ENCODE assay signal across 10 cellular contexts in the genomic region with DNA sequence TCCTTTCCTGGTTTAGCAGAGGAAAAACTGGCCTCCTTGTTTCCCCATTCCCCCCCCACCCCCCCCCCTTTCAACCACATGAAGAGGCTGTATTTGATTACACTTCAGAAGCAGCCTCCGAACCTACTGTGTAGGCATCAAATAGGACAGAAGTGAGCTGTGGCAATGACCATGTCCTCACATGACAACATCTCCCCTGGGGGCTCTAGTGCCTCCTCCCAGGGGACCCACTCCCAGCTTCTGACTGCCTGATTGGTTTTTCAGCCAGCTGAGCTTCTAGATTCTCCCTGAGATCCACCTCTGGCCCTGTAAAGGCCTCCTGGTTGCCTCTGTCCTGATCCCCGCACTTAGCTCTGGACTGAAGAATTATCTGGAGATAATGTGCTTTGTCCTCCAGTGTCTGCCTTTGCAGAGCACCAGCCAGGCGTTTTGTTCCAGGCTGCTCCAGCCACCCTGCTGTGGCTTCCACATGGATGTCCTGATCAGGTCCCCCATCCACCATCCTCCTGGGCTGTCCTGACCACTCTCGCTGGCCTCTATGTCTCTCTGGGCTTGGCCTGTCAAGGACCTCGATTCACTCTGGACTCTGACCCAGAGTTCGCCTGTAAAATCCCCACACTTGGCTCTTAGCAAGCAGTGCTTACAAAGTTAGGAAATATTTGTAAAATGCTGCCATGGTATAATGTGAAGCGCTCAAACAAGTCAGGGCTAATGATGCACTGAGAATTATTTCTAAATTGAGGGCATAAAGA. TPM values are rescaled to one million over a fixed set of nuclear protein-coding genes. Genes with fewer than 3 reads are reported as not detected.
A peak's percentile ranks its signal among the peaks of the same experiment; 100 is the strongest.
DNase-seq lines count a peak whose midpoint lies in the region; ATAC-seq and TF ChIP-seq lines count a peak whose summit lies in the region.
"Had no signal": no experiment of that assay in that cellular context is flagged by ENCODE, and none has a peak within 500 bp of the region (broad histone marks: within the 10 kb centered on the region; RNA-seq: fewer than 3 reads in every experiment).

No MANE protein-coding gene starts in this region.

- H3K9me3 ChIP-seq in gastroesophageal sphincter (no peaks in the 10 kb centered on the region), gastrocnemius medialis (no peaks in the 10 kb centered on the region)

- H3K27me3 ChIP-seq in gastroesophageal sphincter = no peaks in the 10 kb centered on the region
- no peaks in the 10 kb centered on the region for H3K27me3 ChIP-seq in gastrocnemius medialis
- H3K27me3 ChIP-seq: cardiac muscle cell had no signal

- no peak for ATAC-seq in gastroesophageal sphincter
- no peak for ATAC-seq in gastrocnemius medialis
- ATAC-seq in HG03135 (IDR thresholded peaks at IDR 0.05; ENCODE audit: unreplicated experiment) = no peak

- DNase-seq in NCI-H2107 treated with DMSO at 0.1 percent for 48 hours (lab: John Stamatoyannopoulos, UW; ENCODE audit: unreplicated experiment) = peak; percentile 10
- DNase-seq in NCI-H2107 (lab: John Stamatoyannopoulos, UW) = no peak
- peak; percentile 31 for DNase-seq in LHCN-M2 (ENCODE audit: low read depth)
- no peak for DNase-seq in gastrocnemius medialis
- DNase-seq in NOMO-1 treated with dmso at 0.1 percent for 144 hours (lab: John Stamatoyannopoulos, UW; ENCODE audit: unreplicated experiment) = no peak
- DNase-seq in NCI-H1105 (lab: John Stamatoyannopoulos, UW) = no peak
- DNase-seq: ACHN had no signal

- intact Hi-C loops in gastrocnemius medialis (cut with DNase I; ENCODE audit: low total_unique reads) = no loop called here

- H3K27ac ChIP-seq in gastroesophageal sphincter (peak overlapping the region in 3 of 4 donors; percentile 36 to 69 (median 65)), gastrocnemius medialis (peak overlapping the region; percentile 46 to 64 (median 54))
- H3K27ac ChIP-seq: cardiac muscle cell had no signal

- in situ Hi-C loops in gastrocnemius medialis (cut with MboI; ENCODE audit: low sequenced_read_pairs in 4 of 4) = no loop called here

- TF ChIP-seq CTCF in gastroesophageal sphincter (IDR thresholded peaks at IDR 0.05) (no peak), gastrocnemius medialis (IDR thresholded peaks at IDR 0.05 in 4 of 5, conservative IDR thresholded peaks at IDR 0.05 in 1 of 5) (no peak)

- no peak overlapping the region for H3K4me3 ChIP-seq in gastroesophageal sphincter
- H3K4me3 ChIP-seq in gastrocnemius medialis = no peak overlapping the region
- H3K4me3 ChIP-seq: cardiac muscle cell had no signal

- TF ChIP-seq POLR2A in gastroesophageal sphincter (IDR thresholded peaks at IDR 0.05) (no peak), gastrocnemius medialis (IDR thresholded peaks at IDR 0.05) (no peak)

- WGBS in gastroesophageal sphincter (ENCODE audit: low coverage in 1 of 2), 2 donors = 49 to 77% methylated on average over 3 to 6 of the region's 7 CpGs

- H3K4me1 ChIP-seq in gastroesophageal sphincter (peaks cover 0 to 39% (median 23%) of the 10 kb centered on the region in 3 donors), gastrocnemius medialis (peaks cover 30 to 33% of the 10 kb centered on the region in 2 donors)

- H3K36me3 ChIP-seq in gastroesophageal sphincter (peaks cover 0 to 15% of the 10 kb centered on the region in 2 donors), gastrocnemius medialis (peaks cover 0 to 14% of the 10 kb centered on the region in 2 donors)
- H3K36me3 ChIP-seq: cardiac muscle cell had no signal

- no peak for TF ChIP-seq EP300 in gastroesophageal sphincter (IDR thresholded peaks at IDR 0.05)

RNA-seq across cellular contexts. Expression of a gene that starts 42.4 kb away (rescaled TPM):
- total RNA-seq in LHCN-M2 (2014; rRNA removed) (80.2 and 85.7 TPM in 2 replicates), gastroesophageal sphincter (100 to 1,000 TPM; 121 to 340 (median 231) TPM), gastrocnemius medialis (100 to 1,000 TPM; 124 to 235 (median 218) TPM)
- polyA plus RNA-seq in LHCN-M2 (2012) = 1,225 TPM

Comparison
In these comparisons a context has a peak if more than half of its experiments do, and no peak if none do; other contexts are left out.
1. DNase-seq: peak in NCI-H2107 treated with DMSO at 0.1 percent for 48 hours (single experiment) and LHCN-M2 (single experiment); none in NCI-H2107 (single experiment), gastrocnemius medialis (0 of 2), NOMO-1 treated with dmso at 0.1 percent for 144 hours (single experiment) and NCI-H1105 (single experiment).